In the genomic region with DNA sequence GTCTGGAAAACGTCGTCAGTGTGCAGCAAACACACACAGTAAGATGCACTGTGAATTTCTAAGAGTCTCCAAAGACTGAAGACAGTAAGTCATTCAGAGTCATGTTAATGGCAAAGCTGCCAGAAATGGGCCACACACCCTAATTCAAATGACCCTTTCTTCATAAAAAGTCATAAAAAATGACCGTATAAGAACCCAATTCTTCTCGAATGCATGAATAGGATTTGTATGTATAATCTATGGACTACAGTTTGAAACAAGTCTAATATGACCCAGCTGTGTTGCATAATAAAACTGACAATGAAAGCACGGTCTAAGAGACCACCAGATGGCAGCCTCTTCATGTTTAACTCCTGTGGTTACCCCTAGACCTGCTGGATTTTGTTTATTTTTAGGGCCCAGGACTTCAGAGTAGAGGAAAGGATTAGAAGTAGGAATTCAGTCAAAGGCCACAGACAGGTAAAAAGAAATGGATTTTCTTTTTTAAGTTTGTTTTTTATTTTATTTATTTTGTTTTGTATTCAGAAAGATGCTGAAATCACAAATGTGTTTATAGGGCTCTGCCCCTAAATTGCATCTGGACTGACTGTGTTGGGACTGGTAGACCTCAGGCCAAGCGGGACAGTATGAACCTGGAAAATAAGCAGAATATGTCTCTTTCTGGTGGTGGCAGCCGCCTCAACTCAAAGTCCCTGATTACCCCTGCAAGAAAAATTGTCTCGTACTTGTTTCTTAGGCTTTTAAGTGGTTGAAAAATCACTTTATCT, we compare ENCODE assay signal across 8 cellular contexts. TPM values are rescaled to one million over a fixed set of nuclear protein-coding genes. Genes with fewer than 3 reads are reported as not detected.
DNase-seq lines count a peak whose midpoint lies in the region; ATAC-seq, FAIRE-seq and TF ChIP-seq lines count a peak whose summit lies in the region.

No MANE protein-coding gene starts in this region.

- no TSS peak for BruUV-seq in mammary epithelial cell (replicated peaks; lab: Mats Ljungman, UMichigan)

- H2AFZ ChIP-seq in mammary epithelial cell (ENCODE audit: low read depth, low read length), result no peak overlapping the region

- H3K27me3 ChIP-seq in mammary epithelial cell (ENCODE audit: insufficient read depth, low read length), result no peaks in the 10 kb centered on the region

- ATAC-seq in HG03432 (IDR thresholded peaks at IDR 0.05; ENCODE audit: unreplicated experiment) (peak; percentile 85), left colon (peak; percentile 85)

- intact Hi-C loops in mammary epithelial cell (cut with micrococcal nuclease), result loop anchor here (1.0 to 5.0 kb wide), 4 partner anchors 287 to 457 kb away; partner anchors contain the start of gene BBOX1
- intact Hi-C loops in left colon (cut with DNase I, micrococcal nuclease), result loop anchor here in 1 of 2 donors (2.0 to 10.0 kb wide), 2 partner anchors 371 to 405 kb away; no protein-coding TSS in a partner anchor

- TF ChIP-seq POLR2A in GM12892 (IDR thresholded peaks at IDR 0.05; ENCODE audit: low read depth, low read length), result no peak

- no peak overlapping the region for H3K27ac ChIP-seq in mammary epithelial cell (ENCODE audit: insufficient read depth, low read depth, low read length)

- peak; percentile 68 for DNase-seq in A172 (ENCODE audit: low spot score)
- no peak for DNase-seq in GM12892 (ENCODE audit: insufficient read length)
- peak; percentile 2 for DNase-seq in NCI-H524 treated with DMSO at 0.1 percent for 48 hours (lab: John Stamatoyannopoulos, UW)
- peak; percentile 40 for DNase-seq in mammary epithelial cell
- DNase-seq in left colon, result peak in 1 of 2 donors; percentile 56
- peak; percentile 31 for DNase-seq in urothelium cell line (ENCODE audit: low spot score)
- no peak for DNase-seq in activated T-cell treated with anti-CD3 and anti-CD28 coated beads, Interleukin-2, amount 50 U/mL, for 1 hour

- H4K20me1 ChIP-seq in mammary epithelial cell (ENCODE audit: insufficient read depth, low read length), result no peaks in the 10 kb centered on the region

- in situ Hi-C loops in mammary epithelial cell (cut with MboI; ENCODE audit: low sequenced_read_pairs in 2 of 2), result loop anchor here (10.0 to 25.0 kb wide), 3 partner anchors 283 to 401 kb away; partner anchors contain the start of gene BBOX1 (in 1 of the 2)

- H3K79me2 ChIP-seq in mammary epithelial cell (ENCODE audit: insufficient read depth, low read length), result no peaks in the 10 kb centered on the region

- WGBS in mammary epithelial cell (ENCODE audit: low coverage, missing lambda C conversion rate), result 38% methylated on average over 8 of the region's 8 CpGs

- no peak overlapping the region for H3K4me2 ChIP-seq in mammary epithelial cell (ENCODE audit: insufficient read depth, low read depth, low read length)

- CTCF ChIA-PET in mammary epithelial cell (lab: Charles Lee; ENCODE audit: low non-redundant PET), result interaction anchor here (0.6 kb wide), 1 partner anchor 404 kb away, joined by 3 read pairs; no protein-coding TSS in a partner anchor

- no peak overlapping the region for H3K9ac ChIP-seq in mammary epithelial cell (ENCODE audit: insufficient read depth, low read length)

- H3K9me3 ChIP-seq in mammary epithelial cell (replicated peaks; ENCODE audit: insufficient read depth, low read length), result no peaks in the 10 kb centered on the region

- H3K4me3 ChIP-seq in mammary epithelial cell (replicated peaks in 1 of 3; ENCODE audit: insufficient read depth in 1 of 3, low read depth in 2 of 3, low read length in 3 of 3), result no peak overlapping the region

- dilution Hi-C loops in mammary epithelial cell (cut with HindIII; ENCODE audit: low sequenced_read_pairs), result no loop called here

- no peaks in the 10 kb centered on the region for H3K36me3 ChIP-seq in mammary epithelial cell (ENCODE audit: insufficient read depth, low read length)

- FAIRE-seq in GM12892 (lab: Jason Lieb, UNC) (peak; percentile 92), urothelium cell line (lab: Jason Lieb, UNC) (no peak)

- TF ChIP-seq CTCF in mammary epithelial cell (conservative IDR thresholded peaks at IDR 0.05 in 1 of 2, IDR thresholded peaks at IDR 0.05 in 1 of 2; ENCODE audit: extremely low read depth in 1 of 2, insufficient read depth in 1 of 2, low read depth in 1 of 2, low read length in 2 of 2), result peak; percentile 72 to 81

- H3K4me1 ChIP-seq in mammary epithelial cell (ENCODE audit: insufficient read depth, low read length), result no peaks in the 10 kb centered on the region

RNA-seq across cellular contexts. Expression of gene SLC5A12, which starts 32.1 kb away (rescaled TPM):
- total RNA-seq in A172 (2014; rRNA removed; shearing (Covaris generic)), result 1.1 and 1.9 TPM in 2 replicates
- not detected for polyA plus RNA-seq in GM12892 (2012; ENCODE audit: missing spikeins)
- total RNA-seq in mammary epithelial cell, result not detected
- polyA plus RNA-seq in mammary epithelial cell, result not detected
- polyA minus RNA-seq in mammary epithelial cell, result not detected
- 1 to 10 TPM in 1 of 2 donors, under 1 TPM in 1; 0.82 to 1.1 TPM for total RNA-seq in left colon

Comparison
In these comparisons a context has a peak if more than half of its experiments do, and no peak if none do; other contexts are left out.
1. DNase-seq: peak in A172 (single experiment), NCI-H524 treated with DMSO at 0.1 percent for 48 hours (single experiment), mammary epithelial cell (single experiment) and urothelium cell line (single experiment); none in GM12892 (single experiment) and activated T-cell treated with anti-CD3 and anti-CD28 coated beads, Interleukin-2, amount 50 U/mL, for 1 hour (single experiment).